Comparison of ENCODE assay signal across 2 cellular contexts in genomic region chr2:190964170-190964795, GRCh38.
TF ChIP-seq lines count a peak whose summit lies in the region.

No MANE protein-coding gene starts in this region.

TF ChIP-seq in GM12891, 5 proteins besides CTCF, POLR2A, EP300 and RAD21:
- TF ChIP-seq POU2F2 (IDR thresholded peaks at IDR 0.05; ENCODE audit: low read depth, low read length) (peak; percentile 75), PAX5 (IDR thresholded peaks at IDR 0.05; ENCODE audit: insufficient read depth, low read length, severe bottlenecking) (no peak), POLR2AphosphoS5 (IDR thresholded peaks at IDR 0.05; ENCODE audit: low read depth, low read length) (peak; percentile 93), SPI1 (IDR thresholded peaks at IDR 0.05; ENCODE audit: low read depth, low read length) (peak; percentile 22; the same call in 1 of the 2 replicates)
TF ChIP-seq in GM12891: peak in this region for 3.

TF ChIP-seq in GM12878, 131 proteins besides CTCF, POLR2A, EP300 and RAD21:
- TF ChIP-seq NFIC (IDR thresholded peaks at IDR 0.05; ENCODE audit: low read depth, low read length) = no peak
- no peak for TF ChIP-seq JUNB (IDR thresholded peaks at IDR 0.05)
- no peak for TF ChIP-seq DPF2 (IDR thresholded peaks at IDR 0.05)
- TF ChIP-seq ZSCAN29 (IDR thresholded peaks at IDR 0.05) = no peak
- TF ChIP-seq ZBED1 (IDR thresholded peaks at IDR 0.05; ENCODE audit: borderline replicate concordance) = no peak
- TF ChIP-seq ETV6 (conservative IDR thresholded peaks at IDR 0.05 in 1 of 2, IDR thresholded peaks at IDR 0.05 in 1 of 2; ENCODE audit: borderline replicate concordance in 1 of 2, low read depth in 1 of 2) = no peak
- no peak for TF ChIP-seq HCFC1 (IDR thresholded peaks at IDR 0.05; ENCODE audit: low read length)
- no peak for TF ChIP-seq TCF3 (IDR thresholded peaks at IDR 0.05; ENCODE audit: borderline replicate concordance, insufficient read depth, low read depth, low read length)
- TF ChIP-seq POLR2AphosphoS5 (IDR thresholded peaks at IDR 0.05; ENCODE audit: low read length) = peak; percentile 89
- TF ChIP-seq PAX5 (IDR thresholded peaks at IDR 0.05; ENCODE audit: borderline replicate concordance, low read depth, low read length) = 0 out of 2 replicates have a peak, but pooled peaks have one; percentile 6
- no peak for TF ChIP-seq SMC3 (IDR thresholded peaks at IDR 0.05; ENCODE audit: borderline replicate concordance, low read length)
- TF ChIP-seq PML (IDR thresholded peaks at IDR 0.05; ENCODE audit: low read length) = peak; percentile 54; the same call in 1 of the 2 replicates
- TF ChIP-seq SUPT20H (IDR thresholded peaks at IDR 0.05; ENCODE audit: borderline replicate concordance, control insufficient read depth, low read depth, low read length) = no peak
- TF ChIP-seq NR2C2 (IDR thresholded peaks at IDR 0.05; ENCODE audit: borderline replicate concordance, control insufficient read depth, insufficient read length, low read depth) = no peak
- TF ChIP-seq ATF2 (IDR thresholded peaks at IDR 0.05; ENCODE audit: low read length) = peak; percentile 34; the same call in 1 of the 2 replicates
- TF ChIP-seq SMAD5 (IDR thresholded peaks at IDR 0.05; ENCODE audit: low read depth) = no peak
- no peak for TF ChIP-seq HDAC6 (IDR thresholded peaks at IDR 0.05; ENCODE audit: unreplicated experiment)
- no peak for TF ChIP-seq CBX3 (IDR thresholded peaks at IDR 0.05; ENCODE audit: borderline replicate concordance, low read depth)
- no peak for TF ChIP-seq IKZF2 (IDR thresholded peaks at IDR 0.05)
- no peak for TF ChIP-seq ZBTB33 (IDR thresholded peaks at IDR 0.05)
- no peak for TF ChIP-seq CBX5 (IDR thresholded peaks at IDR 0.05; ENCODE audit: low read depth)
- no peak for TF ChIP-seq IRF5 (IDR thresholded peaks at IDR 0.05; ENCODE audit: borderline replicate concordance)
- TF ChIP-seq LARP7 (IDR thresholded peaks at IDR 0.05) = no peak
- no peak for TF ChIP-seq BHLHE40 (IDR thresholded peaks at IDR 0.05; ENCODE audit: borderline replicate concordance in 1 of 2, low read depth in 2 of 2, low read length in 1 of 2)
- no peak for TF ChIP-seq ASH2L (IDR thresholded peaks at IDR 0.05; ENCODE audit: borderline replicate concordance, low read depth)
- TF ChIP-seq STAT3 (IDR thresholded peaks at IDR 0.05; ENCODE audit: low read depth, low read length) = no peak
- TF ChIP-seq EED (IDR thresholded peaks at IDR 0.05; ENCODE audit: low read depth) = no peak
- no peak for TF ChIP-seq RFX5 (IDR thresholded peaks at IDR 0.05; ENCODE audit: low read depth, low read length)
